In the genomic region with DNA sequence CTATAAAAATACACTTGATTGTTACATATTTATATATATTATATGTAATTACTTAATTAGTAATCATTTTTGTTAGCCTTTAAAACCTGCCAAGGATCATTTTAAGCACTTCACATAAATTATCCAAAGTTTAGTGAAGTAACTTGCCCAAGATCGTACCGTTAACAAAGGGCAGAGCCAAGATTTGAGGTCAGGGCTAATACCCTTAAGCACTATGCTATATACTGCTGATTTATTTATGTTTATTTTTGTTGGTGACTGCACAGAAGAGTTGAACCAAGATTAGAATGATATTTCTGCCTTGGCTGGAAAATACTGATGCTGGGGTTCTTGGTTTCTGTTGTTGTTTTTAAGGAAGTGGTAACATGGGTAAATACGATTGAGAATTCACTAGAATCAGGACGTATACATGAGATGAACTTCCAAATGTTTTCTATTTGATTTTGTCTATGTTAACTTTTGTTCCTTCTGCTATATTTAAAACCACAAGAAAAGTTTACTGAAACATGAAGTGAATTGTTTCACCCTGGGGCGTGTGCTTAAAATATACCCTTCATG, we compare ENCODE assay signal across 15 cellular contexts. TPM values are rescaled to one million over a fixed set of nuclear protein-coding genes. Genes with fewer than 3 reads are reported as not detected.
DNase-seq lines count a peak whose midpoint lies in the region; ATAC-seq, FAIRE-seq and TF ChIP-seq lines count a peak whose summit lies in the region.
"Had no signal": no experiment of that assay in that cellular context is flagged by ENCODE, and none has a peak within 500 bp of the region (broad histone marks: within the 10 kb centered on the region; RNA-seq: fewer than 3 reads in every experiment).

No MANE protein-coding gene starts in this region.

- H3K4me1 Mint-ChIP-seq in activated CD8-positive, alpha-beta T cell treated with anti-CD3 and anti-CD28 coated beads for 36 hours (ENCODE audit: low read depth), result peaks cover 71% of the 10 kb centered on the region
- peaks cover 55% of the 10 kb centered on the region for H3K4me1 Mint-ChIP-seq in activated CD8-positive, alpha-beta T cell treated with anti-CD3 and anti-CD28 coated beads, Interleukin-2, amount 10 ng/mL, durations not matched to agents 7 days and 5 days (ENCODE audit: low read depth)
- H3K4me1 Mint-ChIP-seq in natural killer cell, result peaks cover 78 to 79% of the 10 kb centered on the region in 2 donors
- H3K4me1 Mint-ChIP-seq in type B pancreatic cell (ENCODE audit: unreplicated experiment), result peaks cover 48% of the 10 kb centered on the region

- no peak for ATAC-seq in activated CD8-positive, alpha-beta T cell treated with anti-CD3 and anti-CD28 coated beads for 36 hours
- no peak for ATAC-seq in activated CD8-positive, alpha-beta T cell treated with anti-CD3 and anti-CD28 coated beads, Interleukin-2, amount 10 ng/mL, durations not matched to agents 7 days and 5 days
- ATAC-seq in natural killer cell, result no peak
- ATAC-seq in HG02938 (IDR thresholded peaks at IDR 0.05; ENCODE audit: unreplicated experiment), result no peak
- ATAC-seq: pancreas had no signal

- no peak for TF ChIP-seq CTCF in activated CD8-positive, alpha-beta T cell treated with anti-CD3 and anti-CD28 coated beads for 36 hours (IDR thresholded peaks at IDR 0.05)
- TF ChIP-seq CTCF in natural killer cell (IDR thresholded peaks at IDR 0.05), result no peak
- TF ChIP-seq CTCF in type B pancreatic cell (conservative IDR thresholded peaks at IDR 0.05), result no peak

- FAIRE-seq in GM12891 (lab: Jason Lieb, UNC), result peak; percentile 13
- FAIRE-seq: pancreas had no signal

- DNase-seq in activated CD8-positive, alpha-beta T cell treated with anti-CD3 and anti-CD28 coated beads for 36 hours, result no peak
- DNase-seq in activated CD8-positive, alpha-beta T cell treated with anti-CD3 and anti-CD28 coated beads, Interleukin-2, amount 10 ng/mL, durations not matched to agents 7 days and 5 days, result no peak
- no peak for DNase-seq in GM12891 (ENCODE audit: insufficient read length, low spot score)
- peak; percentile 60 for DNase-seq in amniotic epithelial cell (ENCODE audit: low read depth)
- DNase-seq in natural killer cell, result no peak
- DNase-seq in type B pancreatic cell (ENCODE audit: extremely low spot score, unreplicated experiment), result no peak
- DNase-seq in activated gamma-delta T cell (lab: John Stamatoyannopoulos, UW), result no peak
- DNase-seq: effector CD8-positive, alpha-beta T cell; mammary epithelial cell; NCI-H187 treated with DMSO at 0.1 percent for 48 hours; NCI-H748 treated with DMSO at 0.1 percent for 48 hours; pancreas; SHP77 treated with DMSO at 0.1 percent for 48 hours; substantia nigra had no signal

- peak overlapping the region; percentile 79 for H3K27ac Mint-ChIP-seq in activated CD8-positive, alpha-beta T cell treated with anti-CD3 and anti-CD28 coated beads for 36 hours
- H3K27ac Mint-ChIP-seq in activated CD8-positive, alpha-beta T cell treated with anti-CD3 and anti-CD28 coated beads, Interleukin-2, amount 10 ng/mL, durations not matched to agents 7 days and 5 days, result no peak overlapping the region
- H3K27ac Mint-ChIP-seq in natural killer cell (peak overlapping the region; percentile 84 to 86), type B pancreatic cell (no peak overlapping the region)

- H3K9me3 Mint-ChIP-seq in activated CD8-positive, alpha-beta T cell treated with anti-CD3 and anti-CD28 coated beads for 36 hours, result no peaks in the 10 kb centered on the region
- no peaks in the 10 kb centered on the region for H3K9me3 Mint-ChIP-seq in activated CD8-positive, alpha-beta T cell treated with anti-CD3 and anti-CD28 coated beads, Interleukin-2, amount 10 ng/mL, durations not matched to agents 7 days and 5 days (ENCODE audit: insufficient read depth)
- H3K9me3 Mint-ChIP-seq in natural killer cell (no peaks in the 10 kb centered on the region), type B pancreatic cell (peaks cover 5% of the 10 kb centered on the region)

- CTCF ChIA-PET in activated CD8-positive, alpha-beta T cell treated with anti-CD3 and anti-CD28 coated beads for 36 hours (lab: Charles Lee), result no interaction called here
- CTCF ChIA-PET in activated CD8-positive, alpha-beta T cell treated with anti-CD3 and anti-CD28 coated beads, Interleukin-2, amount 10 ng/mL, durations not matched to agents 7 days and 5 days (lab: Charles Lee), result no interaction called here

- H3K4me3 Mint-ChIP-seq in activated CD8-positive, alpha-beta T cell treated with anti-CD3 and anti-CD28 coated beads for 36 hours, result peak overlapping the region; percentile 31
- no peak overlapping the region for H3K4me3 Mint-ChIP-seq in activated CD8-positive, alpha-beta T cell treated with anti-CD3 and anti-CD28 coated beads, Interleukin-2, amount 10 ng/mL, durations not matched to agents 7 days and 5 days
- H3K4me3 Mint-ChIP-seq in natural killer cell, result no peak overlapping the region
- no peak overlapping the region for H3K4me3 Mint-ChIP-seq in type B pancreatic cell

- no peaks in the 10 kb centered on the region for H3K27me3 Mint-ChIP-seq in activated CD8-positive, alpha-beta T cell treated with anti-CD3 and anti-CD28 coated beads for 36 hours
- H3K27me3 Mint-ChIP-seq in activated CD8-positive, alpha-beta T cell treated with anti-CD3 and anti-CD28 coated beads, Interleukin-2, amount 10 ng/mL, durations not matched to agents 7 days and 5 days (ENCODE audit: low read depth), result no peaks in the 10 kb centered on the region
- H3K27me3 Mint-ChIP-seq in natural killer cell (ENCODE audit: low read depth in 2 of 2) (no peaks in the 10 kb centered on the region), type B pancreatic cell (no peaks in the 10 kb centered on the region)

- TF ChIP-seq POLR2A in GM12891 (IDR thresholded peaks at IDR 0.05; ENCODE audit: low read depth, low read length), result no peak

- POLR2A ChIA-PET in activated CD8-positive, alpha-beta T cell treated with anti-CD3 and anti-CD28 coated beads for 36 hours (lab: Charles Lee), result interaction anchor here (0.7 kb wide), 1 partner anchor 82 kb away, joined by 3 read pairs; no protein-coding TSS in a partner anchor
- POLR2A ChIA-PET in activated CD8-positive, alpha-beta T cell treated with anti-CD3 and anti-CD28 coated beads, Interleukin-2, amount 10 ng/mL, durations not matched to agents 7 days and 5 days (lab: Charles Lee), result no interaction called here

- no peaks in the 10 kb centered on the region for H3K36me3 Mint-ChIP-seq in activated CD8-positive, alpha-beta T cell treated with anti-CD3 and anti-CD28 coated beads for 36 hours (ENCODE audit: low read depth)
- peaks cover 40% of the 10 kb centered on the region for H3K36me3 Mint-ChIP-seq in activated CD8-positive, alpha-beta T cell treated with anti-CD3 and anti-CD28 coated beads, Interleukin-2, amount 10 ng/mL, durations not matched to agents 7 days and 5 days (ENCODE audit: low read depth)
- H3K36me3 Mint-ChIP-seq in natural killer cell (no peaks in the 10 kb centered on the region), type B pancreatic cell (peaks cover 11% of the 10 kb centered on the region)

- intact Hi-C loops in activated CD8-positive, alpha-beta T cell treated with anti-CD3 and anti-CD28 coated beads for 36 hours (cut with micrococcal nuclease), result loop anchor here (10.0 kb wide), 2 partner anchors 132 to 198 kb away; no protein-coding TSS in a partner anchor
- intact Hi-C loops in natural killer cell (cut with micrococcal nuclease), result loop anchor here (10.0 kb wide), 1 partner anchor 398 kb away; no protein-coding TSS in a partner anchor

TF ChIP-seq in GM12891, 5 proteins besides CTCF, POLR2A, EP300 and RAD21:
- TF ChIP-seq SPI1 (IDR thresholded peaks at IDR 0.05; ENCODE audit: low read depth, low read length) (peak; percentile 68; the same call in 1 of the 2 replicates), POLR2AphosphoS5 (IDR thresholded peaks at IDR 0.05; ENCODE audit: low read depth, low read length) (no peak)
TF ChIP-seq in GM12891: peak in this region for 1.

RNA-seq across cellular contexts. Expression of a gene that starts 9.3 kb away (rescaled TPM):
- total RNA-seq in activated CD8-positive, alpha-beta T cell treated with anti-CD3 and anti-CD28 coated beads for 36 hours, result 10 to 100 TPM; 66.8 to 77.0 TPM
- 100 to 1,000 TPM; 172 to 200 TPM for total RNA-seq in activated CD8-positive, alpha-beta T cell treated with anti-CD3 and anti-CD28 coated beads, Interleukin-2, amount 10 ng/mL, durations not matched to agents 7 days and 5 days
- 18.9 TPM for polyA plus RNA-seq in GM12891 (2012; ENCODE audit: low read depth, missing spikeins)
- total RNA-seq in natural killer cell, result 100 to 1,000 TPM; 341 to 437 (median 344) TPM
- 140 and 183 TPM in 2 replicates for total RNA-seq in type B pancreatic cell (ENCODE audit: low replicate concordance)

Comparison
In these comparisons a context has a peak if more than half of its experiments do, and no peak if none do; other contexts are left out.
1. H3K27ac Mint-ChIP-seq: peak in activated CD8-positive, alpha-beta T cell treated with anti-CD3 and anti-CD28 coated beads for 36 hours (single experiment) and natural killer cell (2 of 2); none in activated CD8-positive, alpha-beta T cell treated with anti-CD3 and anti-CD28 coated beads, Interleukin-2, amount 10 ng/mL, durations not matched to agents 7 days and 5 days (single experiment) and type B pancreatic cell (single experiment).